In the genomic region with DNA sequence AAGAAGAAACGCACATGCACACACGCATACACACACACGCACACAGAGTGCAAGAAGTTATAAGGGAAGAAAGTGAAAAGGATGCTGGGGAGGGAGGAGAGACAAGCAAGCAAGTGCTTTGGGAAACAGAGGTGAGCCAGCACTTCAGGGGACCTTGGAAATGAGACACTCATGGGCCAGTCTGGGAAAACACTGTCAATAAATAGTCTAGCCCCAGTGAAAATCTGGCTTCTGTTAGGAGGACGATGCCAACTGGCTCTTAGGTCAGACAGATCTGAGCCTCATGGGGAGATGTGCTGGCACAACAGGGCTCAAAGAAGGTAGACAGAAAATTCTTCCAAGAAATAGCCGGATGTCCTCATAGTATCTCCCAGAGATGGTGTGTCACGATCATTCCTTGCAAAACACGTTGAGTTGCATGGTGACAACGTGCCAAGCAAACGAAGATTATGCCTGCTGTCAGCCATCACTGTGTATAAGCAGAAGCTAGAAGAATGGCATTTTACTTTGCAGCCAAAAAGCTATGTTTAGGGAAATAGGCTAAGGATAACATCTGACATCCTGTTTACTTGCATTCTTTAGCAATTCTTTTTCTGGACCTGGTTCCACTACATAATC, we compare ENCODE assay signal across 1 cellular context.
TF ChIP-seq lines count a peak whose summit lies in the region.

No MANE protein-coding gene starts in this region.

TF ChIP-seq in HepG2, 621 proteins besides CTCF, POLR2A, EP300 and RAD21:
- TF ChIP-seq ZNF776 (CRISPR knock-in tag; IDR thresholded peaks at IDR 0.05) (no peak), NFYB (CRISPR knock-in tag; IDR thresholded peaks at IDR 0.05) (no peak), FIP1L1 (IDR thresholded peaks at IDR 0.05; ENCODE audit: borderline replicate concordance, insufficient read depth, low read depth, low read length) (no peak), TBX3 (IDR thresholded peaks at IDR 0.05; ENCODE audit: borderline replicate concordance) (no peak), ARNT2 (CRISPR knock-in tag; IDR thresholded peaks at IDR 0.05; ENCODE audit: low read depth) (no peak), ARID2 (CRISPR knock-in tag; IDR thresholded peaks at IDR 0.05; ENCODE audit: borderline replicate concordance) (no peak), ZNF839 (CRISPR knock-in tag; IDR thresholded peaks at IDR 0.05; ENCODE audit: borderline replicate concordance) (no peak), NRL (CRISPR knock-in tag; IDR thresholded peaks at IDR 0.05; ENCODE audit: borderline replicate concordance) (no peak), HOXD1 (CRISPR knock-in tag; IDR thresholded peaks at IDR 0.05) (no peak), YY1 (IDR thresholded peaks at IDR 0.05; ENCODE audit: insufficient read depth, insufficient replicate concordance, low read depth, low read length) (no peak), ZBTB7A (CRISPR knock-in tag; IDR thresholded peaks at IDR 0.05) (no peak), ZNF160 (CRISPR knock-in tag; IDR thresholded peaks at IDR 0.05) (no peak), LCORL (IDR thresholded peaks at IDR 0.05) (no peak), LCORL (CRISPR knock-in tag; IDR thresholded peaks at IDR 0.05) (no peak)
- TF ChIP-seq, protein P1, sequence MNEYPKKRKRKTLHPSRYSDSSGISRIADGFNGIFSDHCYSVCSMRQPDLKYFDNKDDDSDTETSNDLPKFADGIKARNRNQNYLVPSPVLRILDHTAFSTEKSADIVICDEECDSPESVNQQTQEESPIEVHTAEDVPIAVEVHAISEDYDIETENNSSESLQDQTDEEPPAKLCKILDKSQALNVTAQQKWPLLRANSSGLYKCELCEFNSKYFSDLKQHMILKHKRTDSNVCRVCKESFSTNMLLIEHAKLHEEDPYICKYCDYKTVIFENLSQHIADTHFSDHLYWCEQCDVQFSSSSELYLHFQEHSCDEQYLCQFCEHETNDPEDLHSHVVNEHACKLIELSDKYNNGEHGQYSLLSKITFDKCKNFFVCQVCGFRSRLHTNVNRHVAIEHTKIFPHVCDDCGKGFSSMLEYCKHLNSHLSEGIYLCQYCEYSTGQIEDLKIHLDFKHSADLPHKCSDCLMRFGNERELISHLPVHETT (CRISPR knock-in tag; conservative IDR thresholded peaks at IDR 0.05) = no peak
- TF ChIP-seq, protein P2, sequence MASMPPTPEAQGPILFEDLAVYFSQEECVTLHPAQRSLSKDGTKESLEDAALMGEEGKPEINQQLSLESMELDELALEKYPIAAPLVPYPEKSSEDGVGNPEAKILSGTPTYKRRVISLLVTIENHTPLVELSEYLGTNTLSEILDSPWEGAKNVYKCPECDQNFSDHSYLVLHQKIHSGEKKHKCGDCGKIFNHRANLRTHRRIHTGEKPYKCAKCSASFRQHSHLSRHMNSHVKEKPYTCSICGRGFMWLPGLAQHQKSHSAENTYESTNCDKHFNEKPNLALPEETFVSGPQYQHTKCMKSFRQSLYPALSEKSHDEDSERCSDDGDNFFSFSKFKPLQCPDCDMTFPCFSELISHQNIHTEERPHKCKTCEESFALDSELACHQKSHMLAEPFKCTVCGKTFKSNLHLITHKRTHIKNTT (CRISPR knock-in tag; IDR thresholded peaks at IDR 0.05) = no peak
- TF ChIP-seq, protein P3, sequence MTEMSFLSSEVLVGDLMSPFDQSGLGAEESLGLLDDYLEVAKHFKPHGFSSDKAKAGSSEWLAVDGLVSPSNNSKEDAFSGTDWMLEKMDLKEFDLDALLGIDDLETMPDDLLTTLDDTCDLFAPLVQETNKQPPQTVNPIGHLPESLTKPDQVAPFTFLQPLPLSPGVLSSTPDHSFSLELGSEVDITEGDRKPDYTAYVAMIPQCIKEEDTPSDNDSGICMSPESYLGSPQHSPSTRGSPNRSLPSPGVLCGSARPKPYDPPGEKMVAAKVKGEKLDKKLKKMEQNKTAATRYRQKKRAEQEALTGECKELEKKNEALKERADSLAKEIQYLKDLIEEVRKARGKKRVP (CRISPR knock-in tag; IDR thresholded peaks at IDR 0.05) = no peak
TF ChIP-seq in HepG2: peak in this region for 0.
